Comparison of ENCODE assay signal across 1 cellular context in genomic region chr16:29009050-29009837, GRCh38.
A peak's percentile ranks its signal among the peaks of the same experiment; 100 is the strongest.
TF ChIP-seq lines count a peak whose summit lies in the region.

No MANE protein-coding gene starts in this region.

TF ChIP-seq in K562, 482 proteins besides CTCF, POLR2A, EP300 and RAD21 (continued from another document and continues in another):
- TF ChIP-seq, protein P1, sequence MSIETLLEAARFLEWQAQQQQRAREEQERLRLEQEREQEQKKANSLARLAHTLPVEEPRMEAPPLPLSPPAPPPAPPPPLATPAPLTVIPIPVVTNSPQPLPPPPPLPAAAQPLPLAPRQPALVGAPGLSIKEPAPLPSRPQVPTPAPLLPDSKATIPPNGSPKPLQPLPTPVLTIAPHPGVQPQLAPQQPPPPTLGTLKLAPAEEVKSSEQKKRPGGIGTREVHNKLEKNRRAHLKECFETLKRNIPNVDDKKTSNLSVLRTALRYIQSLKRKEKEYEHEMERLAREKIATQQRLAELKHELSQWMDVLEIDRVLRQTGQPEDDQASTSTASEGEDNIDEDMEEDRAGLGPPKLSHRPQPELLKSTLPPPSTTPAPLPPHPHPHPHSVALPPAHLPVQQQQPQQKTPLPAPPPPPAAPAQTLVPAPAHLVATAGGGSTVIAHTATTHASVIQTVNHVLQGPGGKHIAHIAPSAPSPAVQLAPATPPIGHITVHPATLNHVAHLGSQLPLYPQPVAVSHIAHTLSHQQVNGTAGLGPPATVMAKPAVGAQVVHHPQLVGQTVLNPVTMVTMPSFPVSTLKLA (conservative IDR thresholded peaks at IDR 0.05), result no peak
- no peak; the same call in 1 of the 2 replicates for TF ChIP-seq ZBTB33 (CRISPR knock-in tag; IDR thresholded peaks at IDR 0.05)
- TF ChIP-seq CLOCK (CRISPR knock-in tag; IDR thresholded peaks at IDR 0.05; ENCODE audit: borderline replicate concordance), result 0 out of 2 replicates have a peak, but pooled peaks have one; percentile 37
- TF ChIP-seq, protein P2, sequence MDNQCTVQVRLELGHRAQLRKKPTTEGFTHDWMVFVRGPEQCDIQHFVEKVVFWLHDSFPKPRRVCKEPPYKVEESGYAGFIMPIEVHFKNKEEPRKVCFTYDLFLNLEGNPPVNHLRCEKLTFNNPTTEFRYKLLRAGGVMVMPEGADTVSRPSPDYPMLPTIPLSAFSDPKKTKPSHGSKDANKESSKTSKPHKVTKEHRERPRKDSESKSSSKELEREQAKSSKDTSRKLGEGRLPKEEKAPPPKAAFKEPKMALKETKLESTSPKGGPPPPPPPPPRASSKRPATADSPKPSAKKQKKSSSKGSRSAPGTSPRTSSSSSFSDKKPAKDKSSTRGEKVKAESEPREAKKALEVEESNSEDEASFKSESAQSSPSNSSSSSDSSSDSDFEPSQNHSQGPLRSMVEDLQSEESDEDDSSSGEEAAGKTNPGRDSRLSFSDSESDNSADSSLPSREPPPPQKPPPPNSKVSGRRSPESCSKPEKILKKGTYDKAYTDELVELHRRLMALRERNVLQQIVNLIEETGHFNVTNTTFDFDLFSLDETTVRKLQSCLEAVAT (IDR thresholded peaks at IDR 0.05), result peak; percentile 52 to 84; a peak in 3 of 4 replicates
- no peak for TF ChIP-seq KAT2B (IDR thresholded peaks at IDR 0.05; ENCODE audit: low read depth, low read length)
- TF ChIP-seq MCM2 (IDR thresholded peaks at IDR 0.05; ENCODE audit: low read depth), result no peak
- no peak for TF ChIP-seq SRSF9 (IDR thresholded peaks at IDR 0.05; ENCODE audit: borderline replicate concordance, low read depth, low read length)
- peak; percentile 75 for TF ChIP-seq ARHGAP35 (IDR thresholded peaks at IDR 0.05; ENCODE audit: partially characterized antibody)
- no peak for TF ChIP-seq SREBF2 (CRISPR knock-in tag; IDR thresholded peaks at IDR 0.05)
- TF ChIP-seq ZMIZ1 (IDR thresholded peaks at IDR 0.05; ENCODE audit: low read depth in 2 of 2, low read length in 2 of 2), result peak in 1 of 2 experiments; percentile 95; a peak in 2 of 4 replicates
- peak; percentile 23; the same call in 1 of the 2 replicates for TF ChIP-seq NR2C1 (IDR thresholded peaks at IDR 0.05)
- 0 out of 2 replicates have a peak, but pooled peaks have one; percentile 39 for TF ChIP-seq NR2C1 (tag; IDR thresholded peaks at IDR 0.05)
- no peak for TF ChIP-seq E2F4 (CRISPR knock-in tag; IDR thresholded peaks at IDR 0.05; ENCODE audit: low read depth)
- TF ChIP-seq ZNF740 (CRISPR knock-in tag; IDR thresholded peaks at IDR 0.05), result no peak
- TF ChIP-seq ZNF740 (tag; IDR thresholded peaks at IDR 0.05), result peak; percentile 52 to 61; a peak in 2 of 4 replicates
- peak; percentile 82 to 84 for TF ChIP-seq TRIM24 (IDR thresholded peaks at IDR 0.05)
- TF ChIP-seq BDP1 (IDR thresholded peaks at IDR 0.05; ENCODE audit: insufficient read depth, insufficient read length), result no peak
- no peak for TF ChIP-seq CEBPG (CRISPR knock-in tag; IDR thresholded peaks at IDR 0.05)
- TF ChIP-seq CEBPG (tag; conservative IDR thresholded peaks at IDR 0.05 in 1 of 2, IDR thresholded peaks at IDR 0.05 in 1 of 2), result no peak
- TF ChIP-seq, protein P3, sequence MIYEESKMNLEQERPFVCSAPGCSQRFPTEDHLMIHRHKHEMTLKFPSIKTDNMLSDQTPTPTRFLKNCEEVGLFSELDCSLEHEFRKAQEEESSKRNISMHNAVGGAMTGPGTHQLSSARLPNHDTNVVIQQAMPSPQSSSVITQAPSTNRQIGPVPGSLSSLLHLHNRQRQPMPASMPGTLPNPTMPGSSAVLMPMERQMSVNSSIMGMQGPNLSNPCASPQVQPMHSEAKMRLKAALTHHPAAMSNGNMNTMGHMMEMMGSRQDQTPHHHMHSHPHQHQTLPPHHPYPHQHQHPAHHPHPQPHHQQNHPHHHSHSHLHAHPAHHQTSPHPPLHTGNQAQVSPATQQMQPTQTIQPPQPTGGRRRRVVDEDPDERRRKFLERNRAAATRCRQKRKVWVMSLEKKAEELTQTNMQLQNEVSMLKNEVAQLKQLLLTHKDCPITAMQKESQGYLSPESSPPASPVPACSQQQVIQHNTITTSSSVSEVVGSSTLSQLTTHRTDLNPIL (CRISPR knock-in tag; IDR thresholded peaks at IDR 0.05), result no peak
- no peak for TF ChIP-seq MYBL2 (IDR thresholded peaks at IDR 0.05; ENCODE audit: low read depth)
- no peak for TF ChIP-seq MYBL2 (CRISPR knock-in tag; IDR thresholded peaks at IDR 0.05; ENCODE audit: borderline replicate concordance)
- no peak for TF ChIP-seq POU5F1 (IDR thresholded peaks at IDR 0.05; ENCODE audit: borderline replicate concordance, low read depth, low read length, partially characterized antibody)
- peak; percentile 92 for TF ChIP-seq TCF7 (IDR thresholded peaks at IDR 0.05; ENCODE audit: borderline replicate concordance)
- TF ChIP-seq SREBF1 (IDR thresholded peaks at IDR 0.05; ENCODE audit: borderline replicate concordance, low read depth, low read length), result no peak
- TF ChIP-seq ZNF707 (CRISPR knock-in tag; conservative IDR thresholded peaks at IDR 0.05), result 0 out of 2 replicates have a peak, but pooled peaks have one; percentile 44
- TF ChIP-seq MAFG (tag; conservative IDR thresholded peaks at IDR 0.05), result no peak
- peak; percentile 99 for TF ChIP-seq VEZF1 (CRISPR knock-in tag; IDR thresholded peaks at IDR 0.05)
- TF ChIP-seq, protein P4, sequence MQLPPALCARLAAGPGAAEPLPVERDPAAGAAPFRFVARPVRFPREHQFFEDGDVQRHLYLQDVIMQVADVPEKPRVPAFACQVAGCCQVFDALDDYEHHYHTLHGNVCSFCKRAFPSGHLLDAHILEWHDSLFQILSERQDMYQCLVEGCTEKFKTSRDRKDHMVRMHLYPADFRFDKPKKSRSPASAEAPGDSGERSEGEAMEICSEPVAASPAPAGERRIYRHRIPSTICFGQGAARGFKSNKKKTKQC (CRISPR knock-in tag; IDR thresholded peaks at IDR 0.05), result no peak
- no peak for TF ChIP-seq ZNF436 (CRISPR knock-in tag; IDR thresholded peaks at IDR 0.05)
- TF ChIP-seq FOXJ3 (CRISPR knock-in tag; IDR thresholded peaks at IDR 0.05), result no peak
- peak; percentile 84 for TF ChIP-seq SMARCC2 (IDR thresholded peaks at IDR 0.05; ENCODE audit: low read depth)
- 0 out of 2 replicates have a peak, but pooled peaks have one; percentile 12 for TF ChIP-seq ZNF133 (CRISPR knock-in tag; IDR thresholded peaks at IDR 0.05)
- TF ChIP-seq BRF1 (IDR thresholded peaks at IDR 0.05; ENCODE audit: borderline replicate concordance, extremely low read depth, insufficient read length), result no peak
- peak; percentile 33; the same call in 1 of the 2 replicates for TF ChIP-seq HES1 (IDR thresholded peaks at IDR 0.05; ENCODE audit: low read depth)
- TF ChIP-seq FOS (IDR thresholded peaks at IDR 0.05; ENCODE audit: extremely low read depth, insufficient read length), result no peak
- TF ChIP-seq, protein P5, sequence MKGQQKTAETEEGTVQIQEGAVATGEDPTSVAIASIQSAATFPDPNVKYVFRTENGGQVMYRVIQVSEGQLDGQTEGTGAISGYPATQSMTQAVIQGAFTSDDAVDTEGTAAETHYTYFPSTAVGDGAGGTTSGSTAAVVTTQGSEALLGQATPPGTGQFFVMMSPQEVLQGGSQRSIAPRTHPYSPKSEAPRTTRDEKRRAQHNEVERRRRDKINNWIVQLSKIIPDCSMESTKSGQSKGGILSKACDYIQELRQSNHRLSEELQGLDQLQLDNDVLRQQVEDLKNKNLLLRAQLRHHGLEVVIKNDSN (CRISPR knock-in tag; IDR thresholded peaks at IDR 0.05), result no peak
